Comparison of ENCODE assay signal across 15 cellular contexts in the genomic region with DNA sequence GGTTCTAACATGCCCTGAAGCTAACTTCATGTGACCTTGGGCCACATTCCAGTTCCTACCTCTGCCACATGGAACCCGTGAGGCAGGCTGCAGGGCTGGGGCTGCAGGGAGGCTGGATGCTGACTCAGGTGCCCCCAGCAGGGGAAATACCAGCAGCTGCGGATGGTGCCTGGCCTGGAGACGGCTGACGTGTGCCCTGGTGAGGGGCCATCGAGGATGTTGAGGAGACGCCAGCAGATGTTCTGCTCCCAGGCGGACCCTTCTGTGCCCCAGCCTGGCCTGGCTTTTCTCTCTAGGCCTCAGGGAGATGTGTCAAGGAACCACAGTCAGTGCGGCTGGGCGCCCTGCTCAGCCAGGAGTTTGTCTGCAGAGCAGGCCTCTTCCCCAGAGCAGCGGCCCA. TPM values are rescaled to one million over a fixed set of nuclear protein-coding genes. Genes with fewer than 3 reads are reported as not detected.
A peak's percentile ranks its signal among the peaks of the same experiment; 100 is the strongest.
DNase-seq lines count a peak whose midpoint lies in the region; ATAC-seq and TF ChIP-seq lines count a peak whose summit lies in the region.
"Had no signal": no experiment of that assay in that cellular context is flagged by ENCODE, and none has a peak within 500 bp of the region (broad histone marks: within the 10 kb centered on the region; RNA-seq: fewer than 3 reads in every experiment).

No MANE protein-coding gene starts in this region.

- H3F3A ChIP-seq in PC-9 (ENCODE audit: insufficient read depth, low read depth) = peaks cover 37% of the 10 kb centered on the region

- H3K27me3 ChIP-seq in PC-9 (ENCODE audit: insufficient read depth, low read depth) (no peaks in the 10 kb centered on the region), stomach smooth muscle (ENCODE audit: control insufficient read depth in 1 of 2, insufficient read depth in 2 of 2, low read length in 2 of 2) (no peaks in the 10 kb centered on the region)
- H3K27me3 ChIP-seq: neural progenitor cell had no signal

- no TSS peak for BruUV-seq in PC-9 (replicated peaks; lab: Mats Ljungman, UMichigan)

- H3K9ac ChIP-seq in stomach smooth muscle (ENCODE audit: low read length in 2 of 2) = peak overlapping the region; percentile 23 to 88
- H3K9ac ChIP-seq: neural progenitor cell had no signal

- H3K4me3 ChIP-seq in PC-9 (no peak overlapping the region), choroid plexus epithelial cell (ENCODE audit: low read depth, low read length) (no peak overlapping the region), stomach smooth muscle (ENCODE audit: low read length in 2 of 2) (no peak overlapping the region)
- H3K4me3 ChIP-seq: K562, neural progenitor cell had no signal

- ATAC-seq in sciatic nerve = no peak
- ATAC-seq: K562 had no signal

- TF ChIP-seq CTCF in PC-9 (conservative IDR thresholded peaks at IDR 0.05) = no peak
- TF ChIP-seq CTCF in choroid plexus epithelial cell (conservative IDR thresholded peaks at IDR 0.05; ENCODE audit: low read depth, low read length) = no peak

- intact Hi-C loops in PC-9 (cut with micrococcal nuclease; ENCODE audit: unreplicated experiment) (loop anchor here (5.0 to 10.0 kb wide), 3 partner anchors 138 to 455 kb away; a partner anchor contains a TSS), sciatic nerve (cut with DNase I) (no loop called here)

- H3K36me3 ChIP-seq in PC-9 (ENCODE audit: low read depth) (no peaks in the 10 kb centered on the region), stomach smooth muscle (ENCODE audit: control insufficient read depth in 2 of 2, insufficient read depth in 2 of 2, low read length in 2 of 2) (peaks cover 0 to 4% of the 10 kb centered on the region in 2 donors)
- H3K36me3 ChIP-seq: neural progenitor cell had no signal

- no peaks in the 10 kb centered on the region for H3K9me2 ChIP-seq in PC-9 (ENCODE audit: insufficient read depth)

- H3K79me2 ChIP-seq in PC-9 (ENCODE audit: low read depth) = peaks cover 99% of the 10 kb centered on the region

- peaks cover 8% of the 10 kb centered on the region; the same call in 1 of the 2 replicates for H4K20me1 ChIP-seq in PC-9 (ENCODE audit: insufficient read depth)

- CTCF ChIA-PET in PC-9 (lab: Charles Lee) = interaction anchor here (0.5 kb wide), 1 partner anchor 450 kb away, joined by 4 read pairs; no protein-coding TSS in a partner anchor

- peaks cover 96% of the 10 kb centered on the region for H3K4me1 ChIP-seq in PC-9 (replicated peaks; ENCODE audit: insufficient read depth)
- peaks cover 79% of the 10 kb centered on the region for H3K4me1 ChIP-seq in stomach smooth muscle (ENCODE audit: control insufficient read depth, insufficient read depth, low read length)

- H3K27ac ChIP-seq in PC-9 (peak overlapping the region; percentile 19; the same call in 1 of the 2 replicates), stomach smooth muscle (ENCODE audit: low read length) (peak overlapping the region; percentile 99)
- H3K27ac ChIP-seq: neural progenitor cell had no signal

- H3K9me3 ChIP-seq in PC-9 (ENCODE audit: insufficient read depth, low read depth) = no peaks in the 10 kb centered on the region
- H3K9me3 ChIP-seq in stomach smooth muscle (ENCODE audit: control insufficient read depth in 2 of 2, low read length in 2 of 2) = no peaks in the 10 kb centered on the region

- peak overlapping the region; percentile 90 for H3K4me2 ChIP-seq in PC-9
- H3K4me2 ChIP-seq: neural progenitor cell had no signal

- DNase-seq in PC-9 = peak in 1 of 2 experiments; percentile 53
- DNase-seq in choroid plexus epithelial cell (ENCODE audit: low read depth) = peak; percentile 61
- peak; percentile 65 for DNase-seq in kidney tubule cell (ENCODE audit: low spot score)
- DNase-seq in sciatic nerve (ENCODE audit: low spot score) = no peak
- no peak for DNase-seq in NCI-H1092 treated with DMSO at 0.1 percent for 48 hours (lab: John Stamatoyannopoulos, UW)
- DNase-seq in NCI-H2227 treated with DMSO at 0.1 percent for 48 hours (lab: John Stamatoyannopoulos, UW) = no peak
- DNase-seq: activated naive CD8-positive, alpha-beta T cell treated with anti-CD3 and anti-CD28 coated beads for 36 hours; DMS79; erythroblast; H7; NCI-H1436; NCI-H446 had no signal

- POLR2A ChIA-PET in PC-9 (lab: Charles Lee; ENCODE audit: unreplicated experiment) = no interaction called here

- H2AFZ ChIP-seq in PC-9 = no peak overlapping the region
- H2AFZ ChIP-seq: neural progenitor cell had no signal

RNA-seq across cellular contexts. Expression of a gene that starts 8.8 kb away (rescaled TPM):
- total RNA-seq in PC-9 (2021) = 62.7 and 75.7 TPM in 2 replicates
- total RNA-seq in sciatic nerve = 50.1 TPM

Comparison
In these comparisons a context has a peak if more than half of its experiments do, and no peak if none do; other contexts are left out.
1. DNase-seq: peak in choroid plexus epithelial cell (single experiment) and kidney tubule cell (single experiment); none in sciatic nerve (single experiment), NCI-H1092 treated with DMSO at 0.1 percent for 48 hours (single experiment) and NCI-H2227 treated with DMSO at 0.1 percent for 48 hours (single experiment).